In genomic region chr3:179347383-179348194, GRCh38 we compare ENCODE assay signal across 8 cellular contexts. TPM values are rescaled to one million over a fixed set of nuclear protein-coding genes. Genes with fewer than 3 reads are reported as not detected.
A peak's percentile ranks its signal among the peaks of the same experiment; 100 is the strongest.
DNase-seq lines count a peak whose midpoint lies in the region; ATAC-seq and TF ChIP-seq lines count a peak whose summit lies in the region.

MFN1 (plus strand) TSS chr3:179347709; CDS start chr3:179348852, 1,143 bp downstream.

- no peaks in the 10 kb centered on the region for H3K9me3 Mint-ChIP-seq in activated CD4-positive, alpha-beta T cell treated with anti-CD3 and anti-CD28 coated beads, Interleukin-2, amount 10 ng/mL, durations not matched to agents 24 days and 14 days

- intact Hi-C loops in activated CD4-positive, alpha-beta T cell treated with anti-CD3 and anti-CD28 coated beads, Interleukin-2, amount 10 ng/mL, durations not matched to agents 24 days and 14 days (cut with micrococcal nuclease), result loop anchor here (1.0 to 10.0 kb wide), 7 partner anchors 24 to 1257 kb away; partner anchors contain the start of genes ACTL6A, MRPL47, NDUFB5 and TTC14

- no peaks in the 10 kb centered on the region for H3K27me3 Mint-ChIP-seq in activated CD4-positive, alpha-beta T cell treated with anti-CD3 and anti-CD28 coated beads, Interleukin-2, amount 10 ng/mL, durations not matched to agents 24 days and 14 days

- peak; percentile 87 for DNase-seq in BJ (ENCODE audit: low read depth)
- DNase-seq in NCI-H526 treated with DMSO at 0.1 percent for 48 hours (lab: John Stamatoyannopoulos, UW), result peak; percentile 89
- DNase-seq in activated CD4-positive, alpha-beta T cell treated with anti-CD3 and anti-CD28 coated beads, Interleukin-2, amount 10 ng/mL, durations not matched to agents 24 days and 14 days, result peak; percentile 97
- DNase-seq in coronary artery (ENCODE audit: low spot score), result peak; percentile 97
- peak; percentile 76 to 77 for DNase-seq in stimulated activated CD4-positive, alpha-beta T cell treated with anti-CD3 and anti-CD28 coated beads, Interleukin-1b, Interleukin-23, amount 100 ng/mL, for 4 hours (ENCODE audit: low read depth in 2 of 2)

- TF ChIP-seq CTCF in BJ (IDR thresholded peaks at IDR 0.05; ENCODE audit: insufficient read depth, low read depth, low read length), result no peak
- TF ChIP-seq CTCF in coronary artery (IDR thresholded peaks at IDR 0.05), result no peak

- H3K36me3 Mint-ChIP-seq in activated CD4-positive, alpha-beta T cell treated with anti-CD3 and anti-CD28 coated beads, Interleukin-2, amount 10 ng/mL, durations not matched to agents 24 days and 14 days (ENCODE audit: low read depth), result peaks cover 20% of the 10 kb centered on the region

- peak within 1 kb of the TSS; percentile 82 to 89 for H3K27ac ChIP-seq in coronary artery
- peak within 1 kb of the TSS; percentile 58 for H3K27ac ChIP-seq in layer of hippocampus (ENCODE audit: low read depth, low read length)

- H3K4me1 Mint-ChIP-seq in activated CD4-positive, alpha-beta T cell treated with anti-CD3 and anti-CD28 coated beads, Interleukin-2, amount 10 ng/mL, durations not matched to agents 24 days and 14 days, result peaks cover 14% of the 10 kb centered on the region

- H3K27me3 ChIP-seq in BJ (ENCODE audit: control insufficient read depth, insufficient read depth, low read length) (no peaks in the 10 kb centered on the region), layer of hippocampus (ENCODE audit: control insufficient read depth, insufficient read depth, low read length) (no peaks in the 10 kb centered on the region)

- H3K4me3 Mint-ChIP-seq in activated CD4-positive, alpha-beta T cell treated with anti-CD3 and anti-CD28 coated beads, Interleukin-2, amount 10 ng/mL, durations not matched to agents 24 days and 14 days, result peak within 1 kb of the TSS; percentile 100

- peak; percentile 96 for ATAC-seq in GM19324 (IDR thresholded peaks at IDR 0.05; ENCODE audit: low FRiP score, unreplicated experiment)
- peak; percentile 81 for ATAC-seq in HG03469 (IDR thresholded peaks at IDR 0.05; ENCODE audit: unreplicated experiment)

- peaks cover 3% of the 10 kb centered on the region; the same call in 1 of the 2 replicates for H3K36me3 ChIP-seq in BJ (ENCODE audit: control insufficient read depth, insufficient read depth, low read length)

- CTCF ChIA-PET in BJ (lab: Yijun Ruan, JAX), result interaction anchor here (1.3 to 2.0 kb wide), 2 partner anchors 14 to 26 kb away, joined by 3 to 4 read pairs; no protein-coding TSS in a partner anchor

- POLR2A ChIA-PET in BJ (lab: Charles Lee), result no interaction called here

- peak within 1 kb of the TSS; percentile 85 for H3K4me3 ChIP-seq in BJ (ENCODE audit: low read depth, low read length)
- H3K4me3 ChIP-seq in coronary artery, result peak within 1 kb of the TSS; percentile 97

- H3K27ac Mint-ChIP-seq in activated CD4-positive, alpha-beta T cell treated with anti-CD3 and anti-CD28 coated beads, Interleukin-2, amount 10 ng/mL, durations not matched to agents 24 days and 14 days, result peak within 1 kb of the TSS; percentile 98

RNA-seq across cellular contexts. Expression of gene MFN1, which starts in this region (rescaled TPM):
- polyA plus RNA-seq in BJ (2011; rRNA removed), result 13.4 and 29.3 TPM in 2 replicates
- 16.8 and 20.3 TPM in 2 replicates for polyA minus RNA-seq in BJ (2011; rRNA and poly(A)+ RNA removed)
- total RNA-seq in activated CD4-positive, alpha-beta T cell treated with anti-CD3 and anti-CD28 coated beads, Interleukin-2, amount 10 ng/mL, durations not matched to agents 24 days and 14 days, result 36.2 and 37.0 TPM in 2 replicates

Comparison
In these comparisons a context has a peak if more than half of its experiments do, and no peak if none do; other contexts are left out.
1. Peak in every context shown above with its lines: DNase-seq, ATAC-seq, H3K4me3 ChIP-seq and H3K27ac ChIP-seq.